In the genomic region with DNA sequence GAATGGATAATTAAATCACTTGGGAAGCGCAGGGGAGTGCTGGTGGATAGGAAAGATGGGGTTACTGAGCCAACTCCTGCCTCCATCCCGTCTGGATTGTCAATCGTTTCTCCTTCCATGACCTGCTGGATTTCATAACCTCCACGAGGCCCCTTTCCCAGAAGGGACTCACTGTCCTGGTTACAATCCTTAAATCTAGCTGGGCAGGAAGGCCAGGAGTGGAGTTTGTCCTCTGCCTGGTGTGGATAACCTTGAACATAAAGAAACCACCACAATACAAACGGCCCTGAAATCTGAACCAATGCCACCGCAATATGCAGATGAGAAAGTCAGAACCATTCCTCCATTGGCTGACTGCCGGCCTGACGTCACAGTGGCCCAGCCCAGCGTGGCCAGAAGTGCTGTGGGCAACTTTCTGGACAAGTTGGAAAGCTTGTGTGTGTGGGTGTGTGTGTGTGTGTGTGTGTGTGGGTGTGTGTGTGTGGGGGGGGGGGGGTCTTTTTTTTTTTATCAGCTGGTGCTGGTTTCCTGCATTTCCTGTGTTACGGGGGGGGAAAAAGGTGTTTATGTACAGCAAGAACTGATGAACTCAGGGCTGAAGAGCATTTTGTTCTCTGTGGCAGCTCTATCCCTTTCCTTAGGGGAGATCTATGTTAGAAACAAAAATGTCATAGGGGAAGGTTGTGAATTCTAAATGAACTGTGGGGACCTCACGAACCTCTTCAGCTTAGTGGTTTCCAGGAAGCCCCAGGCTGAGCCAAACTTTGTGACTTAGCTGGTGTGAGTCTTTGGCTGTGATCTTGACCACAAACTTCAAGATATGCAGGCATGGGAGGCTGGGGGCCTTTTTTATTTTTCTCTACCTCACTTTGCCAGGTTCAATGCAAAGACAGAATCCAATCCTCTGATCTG, we compare ENCODE assay signal across 8 cellular contexts.
DNase-seq lines count a peak whose midpoint lies in the region; ATAC-seq and TF ChIP-seq lines count a peak whose summit lies in the region.

No MANE protein-coding gene starts in this region.

- in situ Hi-C loops in GM13976 (cut with MboI; ENCODE audit: low sequenced_read_pairs, unreplicated experiment): no loop called here

- TF ChIP-seq CTCF in GM13976 (IDR thresholded peaks at IDR 0.05; ENCODE audit: borderline replicate concordance, control extremely low read depth, extremely low read depth, insufficient read depth, missing control alignments): no peak

- ATAC-seq in HG03342 (IDR thresholded peaks at IDR 0.05; ENCODE audit: unreplicated experiment): peak; percentile 88
- no peak for ATAC-seq in HG03565 (IDR thresholded peaks at IDR 0.05; ENCODE audit: unreplicated experiment)

- DNase-seq in GM13976 (ENCODE audit: low spot score) (peak; percentile 76), NCI-H82 (lab: John Stamatoyannopoulos, UW) (peak; percentile 92), epidermal melanocyte (ENCODE audit: insufficient read length, low spot score) (peak; percentile 94), midbrain (lab: John Stamatoyannopoulos, UW) (peak; percentile 41)
- peak; percentile 63 for DNase-seq in activated CD8-positive, alpha-beta memory T cell treated with anti-CD3 and anti-CD28 coated beads, Interleukin-2, amount 50 U/mL, for 4 hours
- DNase-seq in stimulated activated CD8-positive, alpha-beta memory T cell treated with anti-CD3 and anti-CD28 coated beads, Interleukin-15, amount 100 ng/mL, for 1 hour (ENCODE audit: low read depth): peak; percentile 41

Comparison
In these comparisons a context has a peak if more than half of its experiments do, and no peak if none do; other contexts are left out.
1. DNase-seq: peak in every context shown above with its lines; median percentile 94 in epidermal melanocyte; 92 in NCI-H82; 76 in GM13976; 63 in activated CD8-positive, alpha-beta memory T cell treated with anti-CD3 and anti-CD28 coated beads, Interleukin-2, amount 50 U/mL, for 4 hours; 41 in midbrain; 41 in stimulated activated CD8-positive, alpha-beta memory T cell treated with anti-CD3 and anti-CD28 coated beads, Interleukin-15, amount 100 ng/mL, for 1 hour.